8 cellular contexts compared by ENCODE assay signal in genomic region chr6:149750136-149750609, GRCh38. TPM values are rescaled to one million over a fixed set of nuclear protein-coding genes. Genes with fewer than 3 reads are reported as not detected.
DNase-seq lines count a peak whose midpoint lies in the region; ATAC-seq and TF ChIP-seq lines count a peak whose summit lies in the region.

No MANE protein-coding gene starts in this region.

- H3K4me3 ChIP-seq in AG04449 (ENCODE audit: low read depth, low read length): peak overlapping the region; percentile 87

- no peak for DNase-seq in AG04449 (ENCODE audit: low read depth, low spot score)
- peak; percentile 11 to 58 for DNase-seq in NCI-H446 (lab: John Stamatoyannopoulos, UW)
- peak; percentile 31 for DNase-seq in activated CD4-positive, alpha-beta T cell treated with anti-CD3 and anti-CD28 coated beads, Interleukin-2, amount 50 U/mL, for 1 hour
- peak; percentile 34 to 80 for DNase-seq in dermis microvascular lymphatic vessel endothelial cell (ENCODE audit: low read depth in 2 of 2)
- DNase-seq in lung microvascular endothelial cell (ENCODE audit: low read depth in 2 of 2): peak; percentile 55 to 75
- peak; percentile 27 for DNase-seq in stimulated activated CD8-positive, alpha-beta memory T cell treated with anti-CD3 and anti-CD28 coated beads, Interleukin-15, amount 100 ng/mL, for 24 hours (ENCODE audit: low read depth)

- POLR2A ChIA-PET in AG04449 (lab: Yijun Ruan, JAX): no interaction called here

- TF ChIP-seq CTCF in AG04449 (IDR thresholded peaks at IDR 0.05; ENCODE audit: insufficient read depth, low read length, missing control alignments): no peak

- CTCF ChIA-PET in AG04449 (lab: Yijun Ruan, JAX): interaction anchor here (1.2 to 1.6 kb wide), 2 partner anchors 13 to 84 kb away, joined by 3 to 5 read pairs; no protein-coding TSS in a partner anchor

- ATAC-seq in GM18868 (IDR thresholded peaks at IDR 0.05; ENCODE audit: unreplicated experiment) (peak; percentile 38), HG03108 (IDR thresholded peaks at IDR 0.05; ENCODE audit: unreplicated experiment) (peak; percentile 19)

RNA-seq across cellular contexts. Expression of gene PCMT1, which starts 0.6 kb away (rescaled TPM):
- 102 and 103 TPM in 2 replicates for total RNA-seq in dermis microvascular lymphatic vessel endothelial cell
- 74.0 and 76.7 TPM in 2 replicates for total RNA-seq in lung microvascular endothelial cell

RNA-seq across cellular contexts. Expression of gene NUP43, which starts 3.8 kb away (rescaled TPM):
- total RNA-seq in dermis microvascular lymphatic vessel endothelial cell (26.8 and 30.4 TPM in 2 replicates), lung microvascular endothelial cell (15.9 and 19.6 TPM in 2 replicates)

RNA-seq across cellular contexts. Expression of gene LATS1, which starts 32.3 kb away (rescaled TPM):
- 5.5 and 8.2 TPM in 2 replicates for total RNA-seq in dermis microvascular lymphatic vessel endothelial cell
- 4.6 and 7.1 TPM in 2 replicates for total RNA-seq in lung microvascular endothelial cell
